Comparison of ENCODE assay signal across 1 cellular context in genomic region chr6:96943535-96943934, GRCh38.
TF ChIP-seq lines count a peak whose summit lies in the region.

No MANE protein-coding gene starts in this region.

TF ChIP-seq in H1, 55 proteins besides CTCF, POLR2A, EP300 and RAD21 (continued from another document):
- TF ChIP-seq HDAC6 (IDR thresholded peaks at IDR 0.05; ENCODE audit: low read depth, low read length) (no peak), ZNF274 (IDR thresholded peaks at IDR 0.05; ENCODE audit: borderline replicate concordance, extremely low read depth, low read length) (no peak), GTF2F1 (IDR thresholded peaks at IDR 0.05; ENCODE audit: borderline replicate concordance, low read depth, low read length) (no peak), SP4 (IDR thresholded peaks at IDR 0.05; ENCODE audit: low read length) (no peak), CHD1 (IDR thresholded peaks at IDR 0.05; ENCODE audit: low read depth, low read length) (no peak), GABPA (IDR thresholded peaks at IDR 0.05; ENCODE audit: borderline replicate concordance, insufficient read depth, low read length) (no peak), USF2 (IDR thresholded peaks at IDR 0.05; ENCODE audit: low read length) (no peak), FOSL1 (IDR thresholded peaks at IDR 0.05; ENCODE audit: insufficient read depth, low read depth, low read length) (no peak), CREB1 (IDR thresholded peaks at IDR 0.05) (no peak), SRF (IDR thresholded peaks at IDR 0.05; ENCODE audit: low read depth, low read length) (no peak), SAP30 (IDR thresholded peaks at IDR 0.05; ENCODE audit: insufficient read depth, insufficient replicate concordance, low read length) (no peak), TEAD4 (IDR thresholded peaks at IDR 0.05; ENCODE audit: low read depth, low read length) (no peak), POLR2AphosphoS5 (IDR thresholded peaks at IDR 0.05; ENCODE audit: low read depth, low read length) (no peak)
